ENCODE assay signal across 9 cellular contexts in genomic region chr1:157105988-157106812, GRCh38. TPM values are rescaled to one million over a fixed set of nuclear protein-coding genes. Genes with fewer than 3 reads are reported as not detected.
A peak's percentile ranks its signal among the peaks of the same experiment; 100 is the strongest.
DNase-seq lines count a peak whose midpoint lies in the region; ATAC-seq, FAIRE-seq and TF ChIP-seq lines count a peak whose summit lies in the region.
"Had no signal": no experiment of that assay in that cellular context is flagged by ENCODE, and none has a peak within 500 bp of the region (broad histone marks: within the 10 kb centered on the region; RNA-seq: fewer than 3 reads in every experiment).

No MANE protein-coding gene starts in this region.

- POLR2A ChIA-PET in activated CD4-positive, alpha-beta memory T cell treated with anti-CD3 and anti-CD28 coated beads, Interleukin-2, amount 10 ng/mL, durations not matched to agents 7 days and 5 days (lab: Charles Lee) = no interaction called here
- POLR2A ChIA-PET in CD8-positive, alpha-beta T cell (lab: Charles Lee) = no interaction called here

- H3K9me3 ChIP-seq in CD8-positive, alpha-beta T cell (ENCODE audit: low read length) = no peaks in the 10 kb centered on the region

- H3K36me3 Mint-ChIP-seq in activated CD4-positive, alpha-beta memory T cell treated with anti-CD3 and anti-CD28 coated beads, Interleukin-2, amount 10 ng/mL, durations not matched to agents 7 days and 5 days (ENCODE audit: low read depth) = no peaks in the 10 kb centered on the region
- H3K36me3 Mint-ChIP-seq in CD8-positive, alpha-beta T cell = no peaks in the 10 kb centered on the region

- FAIRE-seq in D721Med (lab: Jason Lieb, UNC) (peak; percentile 63), urothelium cell line (lab: Jason Lieb, UNC) (no peak)

- peaks cover 61% of the 10 kb centered on the region for H3K27me3 Mint-ChIP-seq in activated CD4-positive, alpha-beta memory T cell treated with anti-CD3 and anti-CD28 coated beads, Interleukin-2, amount 10 ng/mL, durations not matched to agents 7 days and 5 days
- H3K27me3 Mint-ChIP-seq in CD8-positive, alpha-beta T cell (ENCODE audit: low read depth) = peaks cover 32% of the 10 kb centered on the region

- no peaks in the 10 kb centered on the region for H3K4me1 ChIP-seq in CD8-positive, alpha-beta T cell (ENCODE audit: insufficient read depth, low read length)

- H3K27ac ChIP-seq in CD8-positive, alpha-beta T cell (ENCODE audit: low read depth, low read length) = no peak overlapping the region
- H3K27ac ChIP-seq: SK-N-MC had no signal

- H3K4me3 ChIP-seq in CD8-positive, alpha-beta T cell (ENCODE audit: low read depth, low read length) = no peak overlapping the region
- H3K4me3 ChIP-seq: SK-N-MC had no signal

- no peak for TF ChIP-seq CTCF in D721Med (IDR thresholded peaks at IDR 0.05; ENCODE audit: insufficient read depth, missing control alignments)
- TF ChIP-seq CTCF in CD8-positive, alpha-beta T cell (IDR thresholded peaks at IDR 0.05) = no peak

- DNase-seq in D721Med (ENCODE audit: insufficient read length, low spot score) = no peak
- DNase-seq in activated CD4-positive, alpha-beta memory T cell treated with anti-CD3 and anti-CD28 coated beads, Interleukin-2, amount 10 ng/mL, durations not matched to agents 7 days and 5 days = peak; percentile 40
- peak; percentile 90 for DNase-seq in iris pigment epithelial cell (ENCODE audit: low read depth)
- DNase-seq in urothelium cell line (ENCODE audit: low spot score) = peak; percentile 53
- no peak for DNase-seq in NCI-H2107 treated with DMSO at 0.1 percent for 48 hours (lab: John Stamatoyannopoulos, UW; ENCODE audit: unreplicated experiment)
- DNase-seq in CD8-positive, alpha-beta T cell = no peak

- H3K27ac Mint-ChIP-seq in activated CD4-positive, alpha-beta memory T cell treated with anti-CD3 and anti-CD28 coated beads, Interleukin-2, amount 10 ng/mL, durations not matched to agents 7 days and 5 days = no peak overlapping the region
- no peak overlapping the region for H3K27ac Mint-ChIP-seq in CD8-positive, alpha-beta T cell

- H3K27me3 ChIP-seq in CD8-positive, alpha-beta T cell (ENCODE audit: insufficient read depth, low read length) = peaks cover 6% of the 10 kb centered on the region

- intact Hi-C loops in CD8-positive, alpha-beta T cell (cut with DNase I, micrococcal nuclease) = no loop called here

- H3K9me3 Mint-ChIP-seq in activated CD4-positive, alpha-beta memory T cell treated with anti-CD3 and anti-CD28 coated beads, Interleukin-2, amount 10 ng/mL, durations not matched to agents 7 days and 5 days = no peaks in the 10 kb centered on the region
- no peaks in the 10 kb centered on the region for H3K9me3 Mint-ChIP-seq in CD8-positive, alpha-beta T cell

- ATAC-seq in GM19452 (IDR thresholded peaks at IDR 0.05; ENCODE audit: unreplicated experiment) (peak; percentile 80), HG03520 (IDR thresholded peaks at IDR 0.05; ENCODE audit: unreplicated experiment) (peak; percentile 76)
- no peak for ATAC-seq in CD8-positive, alpha-beta T cell

- no peak overlapping the region for H3K4me3 Mint-ChIP-seq in activated CD4-positive, alpha-beta memory T cell treated with anti-CD3 and anti-CD28 coated beads, Interleukin-2, amount 10 ng/mL, durations not matched to agents 7 days and 5 days
- H3K4me3 Mint-ChIP-seq in CD8-positive, alpha-beta T cell = no peak overlapping the region

- no peaks in the 10 kb centered on the region for H3K36me3 ChIP-seq in CD8-positive, alpha-beta T cell (ENCODE audit: insufficient read depth, low read length)

- CTCF ChIA-PET in activated CD4-positive, alpha-beta memory T cell treated with anti-CD3 and anti-CD28 coated beads, Interleukin-2, amount 10 ng/mL, durations not matched to agents 7 days and 5 days (lab: Charles Lee) = interaction anchor here (1.4 to 2.1 kb wide), 2 partner anchors 16 to 50 kb away, joined by 3 to 8 read pairs; no protein-coding TSS in a partner anchor
- CTCF ChIA-PET in CD8-positive, alpha-beta T cell (lab: Charles Lee) = interaction anchor here (1.0 kb wide), 1 partner anchor 17 kb away, joined by 3 read pairs; no protein-coding TSS in a partner anchor

- peaks cover 18% of the 10 kb centered on the region for H3K4me1 Mint-ChIP-seq in activated CD4-positive, alpha-beta memory T cell treated with anti-CD3 and anti-CD28 coated beads, Interleukin-2, amount 10 ng/mL, durations not matched to agents 7 days and 5 days
- no peaks in the 10 kb centered on the region for H3K4me1 Mint-ChIP-seq in CD8-positive, alpha-beta T cell (ENCODE audit: low read depth)

RNA-seq across cellular contexts. Expression of gene ETV3L, which starts 6.6 kb away (rescaled TPM):
- not detected for total RNA-seq in activated CD4-positive, alpha-beta memory T cell treated with anti-CD3 and anti-CD28 coated beads, Interleukin-2, amount 10 ng/mL, durations not matched to agents 7 days and 5 days
- not detected for total RNA-seq in CD8-positive, alpha-beta T cell

RNA-seq across cellular contexts. Expression of gene ETV3, which starts 32.0 kb away (rescaled TPM):
- total RNA-seq in activated CD4-positive, alpha-beta memory T cell treated with anti-CD3 and anti-CD28 coated beads, Interleukin-2, amount 10 ng/mL, durations not matched to agents 7 days and 5 days = 10 to 100 TPM; 47.5 to 51.1 TPM
- 10 to 100 TPM; 88.9 to 94.0 TPM for total RNA-seq in CD8-positive, alpha-beta T cell

Comparison
In these comparisons a context has a peak if more than half of its experiments do, and no peak if none do; other contexts are left out.
1. DNase-seq: peak in activated CD4-positive, alpha-beta memory T cell treated with anti-CD3 and anti-CD28 coated beads, Interleukin-2, amount 10 ng/mL, durations not matched to agents 7 days and 5 days (single experiment), iris pigment epithelial cell (single experiment) and urothelium cell line (single experiment); none in D721Med (single experiment), NCI-H2107 treated with DMSO at 0.1 percent for 48 hours (single experiment) and CD8-positive, alpha-beta T cell (0 of 7).